In the genomic region with DNA sequence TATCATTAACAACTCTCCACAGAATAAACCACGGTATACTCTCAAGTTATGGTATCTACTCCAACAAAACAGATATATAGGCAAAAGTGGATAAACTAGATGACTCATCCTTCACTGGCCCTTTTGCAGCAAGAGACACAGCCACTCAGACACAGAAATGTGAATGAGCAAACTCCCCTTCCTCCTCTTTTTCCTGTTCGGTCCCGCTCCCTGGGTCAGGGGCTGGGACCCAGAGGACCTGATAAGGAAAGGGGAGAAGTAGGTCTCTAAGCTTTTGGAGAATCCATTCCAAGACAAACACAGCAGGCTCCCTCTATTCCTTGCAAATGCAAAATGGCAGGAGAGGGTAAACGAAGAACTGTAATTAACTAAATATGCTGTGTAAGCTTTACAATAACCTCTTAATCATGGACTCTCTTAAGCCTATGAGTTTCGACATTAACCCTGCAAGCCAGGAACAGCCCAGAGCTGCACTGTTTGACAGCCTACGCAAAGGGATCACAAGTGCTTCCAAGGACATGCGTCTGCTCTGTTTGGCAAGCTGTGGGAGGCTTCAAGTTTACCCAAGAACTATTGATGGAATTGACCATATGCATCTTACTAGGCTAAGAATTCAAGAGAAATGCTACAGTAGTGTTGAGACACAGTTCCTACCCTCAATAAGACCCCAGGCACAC, we compare ENCODE assay signal across 15 cellular contexts.
A peak's percentile ranks its signal among the peaks of the same experiment; 100 is the strongest.
DNase-seq lines count a peak whose midpoint lies in the region; FAIRE-seq and TF ChIP-seq lines count a peak whose summit lies in the region.
"Had no signal": no experiment of that assay in that cellular context is flagged by ENCODE, and none has a peak within 500 bp of the region (broad histone marks: within the 10 kb centered on the region; RNA-seq: fewer than 3 reads in every experiment).

No MANE protein-coding gene starts in this region.

- peak overlapping the region; percentile 60 for H3K27ac ChIP-seq in VCaP
- H3K27ac ChIP-seq: upper lobe of right lung had no signal

- DNase-seq in Daoy (ENCODE audit: low read depth) (peak; percentile 5), fibroblast of peridontal ligament (ENCODE audit: extremely low read depth) (peak; percentile 57), mesenteric fat pad (ENCODE audit: low spot score) (no peak), head of caudate nucleus (no peak), urothelium cell line (ENCODE audit: low spot score) (no peak)
- no peak for DNase-seq in activated CD4-positive, alpha-beta T cell treated with anti-CD3 and anti-CD28 coated beads for 4 hours
- DNase-seq: activated CD4-positive, alpha-beta T cell treated with anti-CD3 and anti-CD28 coated beads, Interleukin-2, amount 10 ng/mL, durations not matched to agents 24 days and 14 days; GDM1; NCI-H774; SW 1271; upper lobe of right lung had no signal

- peak overlapping the region; percentile 73 to 91 (median 85) for H3K27ac Mint-ChIP-seq in nephron
- H3K27ac Mint-ChIP-seq: activated CD4-positive, alpha-beta T cell treated with anti-CD3 and anti-CD28 coated beads, Interleukin-2, amount 10 ng/mL, durations not matched to agents 24 days and 14 days; activated T-helper 1 cell treated with anti-CD3 and anti-CD28 coated beads, Interleukin-12 subunit alpha, Interleukin-12 subunit beta, Interleukin-2, Interleukin-4 antibody, amounts not matched to agents 30 ng/mL and 10 ng/mL and 1 ng/mL, durations not matched to agents 14 hours and 24 hours and 36 hours; memory B cell had no signal

- intact Hi-C loops in head of caudate nucleus (cut with DNase I) = no loop called here

- no peak for FAIRE-seq in urothelium cell line (lab: Jason Lieb, UNC)

- H3K4me1 Mint-ChIP-seq in nephron = peaks cover 89% of the 10 kb centered on the region
- H3K4me1 Mint-ChIP-seq: activated CD4-positive, alpha-beta T cell treated with anti-CD3 and anti-CD28 coated beads, Interleukin-2, amount 10 ng/mL, durations not matched to agents 24 days and 14 days; memory B cell had no signal

- TF ChIP-seq CTCF in VCaP (conservative IDR thresholded peaks at IDR 0.05) = no peak
- no peak for TF ChIP-seq CTCF in nephron (IDR thresholded peaks at IDR 0.05; ENCODE audit: unreplicated experiment in 3 of 3)

- peak overlapping the region in 2 of 3 experiments; percentile 5 to 13 for H3K4me3 Mint-ChIP-seq in nephron
- H3K4me3 Mint-ChIP-seq: activated CD4-positive, alpha-beta T cell treated with anti-CD3 and anti-CD28 coated beads, Interleukin-2, amount 10 ng/mL, durations not matched to agents 24 days and 14 days; activated T-helper 1 cell treated with anti-CD3 and anti-CD28 coated beads, Interleukin-12 subunit alpha, Interleukin-12 subunit beta, Interleukin-2, Interleukin-4 antibody, amounts not matched to agents 30 ng/mL and 10 ng/mL and 1 ng/mL, durations not matched to agents 14 hours and 24 hours and 36 hours; memory B cell had no signal

- no peaks in the 10 kb centered on the region for H3K36me3 Mint-ChIP-seq in nephron (ENCODE audit: low read depth)
- H3K36me3 Mint-ChIP-seq: memory B cell had no signal

- H3K27me3 Mint-ChIP-seq in nephron (ENCODE audit: low read depth) = no peaks in the 10 kb centered on the region
- H3K27me3 Mint-ChIP-seq: memory B cell had no signal

- no peaks in the 10 kb centered on the region for H3K9me3 Mint-ChIP-seq in nephron
- H3K9me3 Mint-ChIP-seq: activated CD4-positive, alpha-beta T cell treated with anti-CD3 and anti-CD28 coated beads, Interleukin-2, amount 10 ng/mL, durations not matched to agents 24 days and 14 days; activated T-helper 1 cell treated with anti-CD3 and anti-CD28 coated beads, Interleukin-12 subunit alpha, Interleukin-12 subunit beta, Interleukin-2, Interleukin-4 antibody, amounts not matched to agents 30 ng/mL and 10 ng/mL and 1 ng/mL, durations not matched to agents 14 hours and 24 hours and 36 hours; memory B cell had no signal

Comparison
In these comparisons a context has a peak if more than half of its experiments do, and no peak if none do; other contexts are left out.
1. DNase-seq: peak in Daoy (single experiment) and fibroblast of peridontal ligament (single experiment); none in mesenteric fat pad (single experiment), head of caudate nucleus (0 of 42), activated CD4-positive, alpha-beta T cell treated with anti-CD3 and anti-CD28 coated beads for 4 hours (0 of 2) and urothelium cell line (single experiment).